Comparison of ENCODE assay signal across 9 cellular contexts in genomic region chr13:49246850-49247721, GRCh38. TPM values are rescaled to one million over a fixed set of nuclear protein-coding genes. Genes with fewer than 3 reads are reported as not detected.
A peak's percentile ranks its signal among the peaks of the same experiment; 100 is the strongest.
DNase-seq lines count a peak whose midpoint lies in the region; ATAC-seq, FAIRE-seq and TF ChIP-seq lines count a peak whose summit lies in the region.
"Had no signal": no experiment of that assay in that cellular context is flagged by ENCODE, and none has a peak within 500 bp of the region (broad histone marks: within the 10 kb centered on the region; RNA-seq: fewer than 3 reads in every experiment).

No MANE protein-coding gene starts in this region.

- H3K9me3 ChIP-seq in kidney (ENCODE audit: control insufficient read depth in 1 of 2, low read length in 2 of 2): no peaks in the 10 kb centered on the region

- no peaks in the 10 kb centered on the region for H3K9me3 Mint-ChIP-seq in activated naive CD4-positive, alpha-beta T cell treated with anti-CD3 and anti-CD28 coated beads, Interleukin-2, amount 50 U/mL, for 24 hours

- peak; percentile 35 for ATAC-seq in HG03354 (IDR thresholded peaks at IDR 0.05; ENCODE audit: poor library complexity, severe bottlenecking, unreplicated experiment)

- H3K4me3 Mint-ChIP-seq in activated naive CD4-positive, alpha-beta T cell treated with anti-CD3 and anti-CD28 coated beads, Interleukin-2, amount 50 U/mL, for 24 hours: peak overlapping the region; percentile 99

- no peaks in the 10 kb centered on the region for H3K36me3 Mint-ChIP-seq in activated naive CD4-positive, alpha-beta T cell treated with anti-CD3 and anti-CD28 coated beads, Interleukin-2, amount 50 U/mL, for 24 hours

- peaks cover 43% of the 10 kb centered on the region for H3K4me1 Mint-ChIP-seq in activated naive CD4-positive, alpha-beta T cell treated with anti-CD3 and anti-CD28 coated beads, Interleukin-2, amount 50 U/mL, for 24 hours

- peak overlapping the region; percentile 30 to 96 for H3K9ac ChIP-seq in kidney (ENCODE audit: low read length in 2 of 2)

- H3K27ac ChIP-seq in angular gyrus (ENCODE audit: low read depth, low read length): peak overlapping the region; percentile 87
- peak overlapping the region; percentile 88 to 91 for H3K27ac ChIP-seq in kidney (ENCODE audit: low read depth in 2 of 2, low read length in 2 of 2)

- H3K4me3 ChIP-seq in kidney (ENCODE audit: low read length in 2 of 2): peak overlapping the region; percentile 94

- no peaks in the 10 kb centered on the region for H3K36me3 ChIP-seq in kidney (ENCODE audit: control insufficient read depth in 1 of 2, insufficient read depth in 2 of 2, low read length in 2 of 2)

- H3K27me3 Mint-ChIP-seq in activated naive CD4-positive, alpha-beta T cell treated with anti-CD3 and anti-CD28 coated beads, Interleukin-2, amount 50 U/mL, for 24 hours: no peaks in the 10 kb centered on the region

- no peak for TF ChIP-seq CTCF in kidney (IDR thresholded peaks at IDR 0.05; ENCODE audit: borderline replicate concordance, extremely low read depth, insufficient read depth)
- TF ChIP-seq CTCF in GM13977 (IDR thresholded peaks at IDR 0.05; ENCODE audit: extremely low read depth, insufficient read depth, missing control alignments): no peak

- no peak for FAIRE-seq in kidney (lab: Jason Lieb, UNC)

- peaks cover 4 to 11% of the 10 kb centered on the region in 2 donors for H3K4me1 ChIP-seq in kidney (ENCODE audit: control insufficient read depth in 1 of 2, insufficient read depth in 1 of 2, low read depth in 1 of 2, low read length in 2 of 2)

- in situ Hi-C loops in GM13977 (cut with MboI; ENCODE audit: low pct_unique_long_range_greater_than_20kb, low sequenced_read_pairs, unreplicated experiment): no loop called here

- H3K27ac Mint-ChIP-seq in activated naive CD4-positive, alpha-beta T cell treated with anti-CD3 and anti-CD28 coated beads, Interleukin-2, amount 50 U/mL, for 24 hours: peak overlapping the region; percentile 96

- intact Hi-C loops in kidney (cut with DNase I): no loop called here

- no peak for DNase-seq in activated naive CD4-positive, alpha-beta T cell treated with Interleukin-2 at 50 U/mL for 16 hours
- no peak for DNase-seq in kidney
- DNase-seq in superior temporal gyrus (ENCODE audit: extremely low spot score): peak; percentile 16
- no peak for DNase-seq in GM13977 (ENCODE audit: low spot score)
- DNase-seq in DMS153 treated with DMSO at 0.1 percent for 48 hours (lab: John Stamatoyannopoulos, UW; ENCODE audit: unreplicated experiment): no peak

RNA-seq across cellular contexts. Expression of gene CDADC1, which starts 0.6 kb away (rescaled TPM):
- 8.3 TPM for total RNA-seq in kidney
- 12.2 TPM for polyA plus RNA-seq in kidney (ENCODE audit: insufficient read depth, low read depth, low replicate concordance)

RNA-seq across cellular contexts. Expression of gene MLNR, which starts 26.9 kb away (rescaled TPM):
- 0.28 TPM for total RNA-seq in kidney
- polyA plus RNA-seq in kidney (ENCODE audit: insufficient read depth, low read depth, low replicate concordance): not detected
- total RNA-seq: myocyte had no signal
